ENCODE assay signal across 8 cellular contexts in genomic region chr10:94320285-94320914, GRCh38. TPM values are rescaled to one million over a fixed set of nuclear protein-coding genes. Genes with fewer than 3 reads are reported as not detected.
A peak's percentile ranks its signal among the peaks of the same experiment; 100 is the strongest.
DNase-seq lines count a peak whose midpoint lies in the region; ATAC-seq and TF ChIP-seq lines count a peak whose summit lies in the region.

No MANE protein-coding gene starts in this region.

- H3K36me3 ChIP-seq in cardiac muscle cell = peaks cover 2% of the 10 kb centered on the region
- no peaks in the 10 kb centered on the region for H3K36me3 ChIP-seq in prostate gland

- H3K4me1 ChIP-seq in cardiac muscle cell (ENCODE audit: low read depth) (no peaks in the 10 kb centered on the region), prostate gland (replicated peaks) (no peaks in the 10 kb centered on the region)

- no peaks in the 10 kb centered on the region for H3K9me3 Mint-ChIP-seq in activated naive CD4-positive, alpha-beta T cell treated with anti-CD3 and anti-CD28 coated beads, Interleukin-2, amount 50 U/mL, for 72 hours

- no peak overlapping the region for H3K4me3 ChIP-seq in cardiac muscle cell
- H3K4me3 ChIP-seq in prostate gland = no peak overlapping the region

- H3K27ac Mint-ChIP-seq in activated naive CD4-positive, alpha-beta T cell treated with anti-CD3 and anti-CD28 coated beads, Interleukin-2, amount 50 U/mL, for 72 hours = no peak overlapping the region

- intact Hi-C loops in prostate gland (cut with DNase I) = loop anchor here (2.0 kb wide), 2 partner anchors 244 to 404 kb away; no protein-coding TSS in a partner anchor

- H3K9me3 ChIP-seq in cardiac muscle cell (ENCODE audit: low read depth) (no peaks in the 10 kb centered on the region), prostate gland (no peaks in the 10 kb centered on the region)

- WGBS in prostate gland = 18% methylated on average over 2 of the region's 2 CpGs

- no peaks in the 10 kb centered on the region for H3K36me3 Mint-ChIP-seq in activated naive CD4-positive, alpha-beta T cell treated with anti-CD3 and anti-CD28 coated beads, Interleukin-2, amount 50 U/mL, for 72 hours

- peak; percentile 69 for TF ChIP-seq CTCF in cardiac muscle cell (IDR thresholded peaks at IDR 0.05; ENCODE audit: low read depth, low read length)
- TF ChIP-seq CTCF in prostate gland (IDR thresholded peaks at IDR 0.05) = peak; percentile 71 to 96 (median 79)

- H3K27me3 ChIP-seq in cardiac muscle cell (no peaks in the 10 kb centered on the region), prostate gland (replicated peaks; ENCODE audit: insufficient read depth) (no peaks in the 10 kb centered on the region)

- TF ChIP-seq POLR2A in prostate gland (IDR thresholded peaks at IDR 0.05) = no peak

- peak; percentile 77 for DNase-seq in DMS 273 (lab: John Stamatoyannopoulos, UW; ENCODE audit: unreplicated experiment)
- no peak for DNase-seq in DMS 273 treated with DMSO at 0.1 percent for 48 hours (lab: John Stamatoyannopoulos, UW)
- peak; percentile 61 for DNase-seq in M059J (ENCODE audit: low read depth)
- peak; percentile 12 for DNase-seq in SKM-1 (lab: John Stamatoyannopoulos, UW; ENCODE audit: unreplicated experiment)
- DNase-seq in activated naive CD4-positive, alpha-beta T cell treated with anti-CD3 and anti-CD28 coated beads, Interleukin-2, amount 50 U/mL, for 72 hours (ENCODE audit: low spot score in 2 of 2) = peak in 1 of 2 donors; percentile 68
- DNase-seq in cardiac muscle cell (ENCODE audit: low read depth in 1 of 2, low spot score in 1 of 2) = peak; percentile 70 to 75
- DNase-seq in prostate gland (ENCODE audit: low spot score) = peak; percentile 70

- H3K27ac ChIP-seq in cardiac muscle cell (no peak overlapping the region), prostate gland (no peak overlapping the region)

- peak; percentile 46 to 59 for ATAC-seq in activated naive CD4-positive, alpha-beta T cell treated with anti-CD3 and anti-CD28 coated beads, Interleukin-2, amount 50 U/mL, for 72 hours
- no peak for ATAC-seq in HG02610 (IDR thresholded peaks at IDR 0.05; ENCODE audit: unreplicated experiment)

RNA-seq across cellular contexts. Expression of gene NOC3L, which starts 42.3 kb away (rescaled TPM):
- total RNA-seq in M059J (2014; rRNA removed; shearing (Covaris generic)) = 21.8 and 29.6 TPM in 2 replicates
- 10 to 100 TPM; 27.0 to 44.3 TPM for total RNA-seq in activated naive CD4-positive, alpha-beta T cell treated with anti-CD3 and anti-CD28 coated beads, Interleukin-2, amount 50 U/mL, for 72 hours
- 7.1 and 10.4 TPM in 2 replicates for total RNA-seq in cardiac muscle cell
- 9.0 and 11.9 TPM in 2 replicates for polyA plus RNA-seq in cardiac muscle cell
- total RNA-seq in prostate gland = 10 to 100 TPM; 15.6 to 15.8 TPM
